ENCODE assay signal across 9 cellular contexts in genomic region chr7:81715984-81716588, GRCh38. TPM values are rescaled to one million over a fixed set of nuclear protein-coding genes. Genes with fewer than 3 reads are reported as not detected.
DNase-seq lines count a peak whose midpoint lies in the region; ATAC-seq lines count a peak whose summit lies in the region.
"Had no signal": no experiment of that assay in that cellular context is flagged by ENCODE, and none has a peak within 500 bp of the region (broad histone marks: within the 10 kb centered on the region; RNA-seq: fewer than 3 reads in every experiment).

No MANE protein-coding gene starts in this region.

- no peaks in the 10 kb centered on the region for H3K9me3 ChIP-seq in iPS DF 6.9 (ENCODE audit: control insufficient read depth, insufficient read depth, low read length)

- in situ Hi-C loops in SK-MEL-5 (cut with HindIII; ENCODE audit: low pct_unique_long_range_greater_than_20kb, low sequenced_read_pairs): no loop called here

- no peaks in the 10 kb centered on the region for H3K27me3 ChIP-seq in iPS DF 6.9 (ENCODE audit: control insufficient read depth, insufficient read depth, low read length)

- ATAC-seq in GM18907 (IDR thresholded peaks at IDR 0.05; ENCODE audit: unreplicated experiment) (no peak), GM21447 (IDR thresholded peaks at IDR 0.05; ENCODE audit: unreplicated experiment) (no peak), HG03196 (IDR thresholded peaks at IDR 0.05; ENCODE audit: unreplicated experiment) (no peak)

- whole genome bisulfite sequencing in iPS DF 6.9 (ENCODE audit: insufficient coverage, insufficient read length): no CpG with 5 or more reads among the region's 5 CpGs

- H3K27ac ChIP-seq in iPS DF 6.9 (ENCODE audit: low read length): no peak overlapping the region

- DNase-seq in D341Med (ENCODE audit: low spot score) (peak; percentile 42), HT-29 (ENCODE audit: low spot score) (peak; percentile 81), SK-MEL-5 (ENCODE audit: low read depth, low spot score) (peak; percentile 96), iPS DF 6.9 (ENCODE audit: low read depth, low spot score) (peak; percentile 5), NK-92 (lab: John Stamatoyannopoulos, UW; ENCODE audit: unreplicated experiment) (no peak)
- DNase-seq: activated naive CD8-positive, alpha-beta T cell treated with anti-CD3 and anti-CD28 coated beads, Interleukin-2, amount 10 ng/mL, durations not matched to agents 7 days and 5 days had no signal

- no peaks in the 10 kb centered on the region for H3K4me1 ChIP-seq in iPS DF 6.9 (ENCODE audit: control insufficient read depth, insufficient read depth, low read length)

- H3K4me3 ChIP-seq in iPS DF 6.9 (ENCODE audit: low read length): no peak overlapping the region

- no peaks in the 10 kb centered on the region for H3K36me3 ChIP-seq in iPS DF 6.9 (ENCODE audit: control insufficient read depth, insufficient read depth, low read length)

RNA-seq across cellular contexts. Expression of gene HGF, which starts 53.8 kb away (rescaled TPM):
- not detected in 2 replicates for total RNA-seq in HT-29 (2014; rRNA removed; shearing (Covaris generic))
- 0.11 and 0.27 TPM in 2 replicates for total RNA-seq in SK-MEL-5 (2014; rRNA removed; shearing (Covaris generic))
- polyA plus RNA-seq in SK-MEL-5 (2015; cell fraction: cytosol; rRNA removed): 0.13 TPM in 1 of 2 replicates, not detected in the other
- polyA plus RNA-seq in SK-MEL-5 (2015; cell fraction: nucleus; rRNA removed): 0.07 and 0.28 TPM in 2 replicates
- total RNA-seq: activated naive CD8-positive, alpha-beta T cell treated with anti-CD3 and anti-CD28 coated beads, Interleukin-2, amount 10 ng/mL, durations not matched to agents 7 days and 5 days had no signal
